Comparison of ENCODE assay signal across 26 cellular contexts in genomic region chr1:2570261-2570794, GRCh38. TPM values are rescaled to one million over a fixed set of nuclear protein-coding genes. Genes with fewer than 3 reads are reported as not detected.
A peak's percentile ranks its signal among the peaks of the same experiment; 100 is the strongest.
DNase-seq lines count a peak whose midpoint lies in the region; ATAC-seq and TF ChIP-seq lines count a peak whose summit lies in the region.
"Had no signal": no experiment of that assay in that cellular context is flagged by ENCODE, and none has a peak within 500 bp of the region (broad histone marks: within the 10 kb centered on the region; RNA-seq: fewer than 3 reads in every experiment).

No MANE protein-coding gene starts in this region.

- H3K4me1 ChIP-seq in right cardiac atrium (ENCODE audit: control insufficient read depth, insufficient read depth, low read length), result no peaks in the 10 kb centered on the region
- H3K4me1 ChIP-seq in heart right ventricle, result peaks cover 0 to under 1% (median 0%) of the 10 kb centered on the region in 9 donors
- no peaks in the 10 kb centered on the region for H3K4me1 ChIP-seq in neural progenitor cell
- H3K4me1 ChIP-seq in body of pancreas, result no peaks in the 10 kb centered on the region
- H3K4me1 ChIP-seq: HAP-1 had no signal

- no peak overlapping the region for H3K27ac ChIP-seq in right cardiac atrium (ENCODE audit: low read length)
- no peak overlapping the region for H3K27ac ChIP-seq in heart right ventricle
- no peak overlapping the region for H3K27ac ChIP-seq in neural progenitor cell
- H3K27ac ChIP-seq in body of pancreas, result no peak overlapping the region
- H3K27ac ChIP-seq: HL-60, RWPE1, SK-N-MC had no signal

- no peaks in the 10 kb centered on the region for H3F3A ChIP-seq in neural progenitor cell (ENCODE audit: low read depth)

- TF ChIP-seq CTCF in heart right ventricle (IDR thresholded peaks at IDR 0.05), result no peak
- TF ChIP-seq CTCF in neural progenitor cell (IDR thresholded peaks at IDR 0.05), result no peak
- no peak for TF ChIP-seq CTCF in body of pancreas (IDR thresholded peaks at IDR 0.05)

- H4K20me1 ChIP-seq in neural progenitor cell (ENCODE audit: low read depth), result no peaks in the 10 kb centered on the region

- no peak overlapping the region for H2AFZ ChIP-seq in neural progenitor cell (replicated peaks)

- peaks cover 14% of the 10 kb centered on the region for H3K9me3 Mint-ChIP-seq in neural progenitor cell
- H3K9me3 Mint-ChIP-seq: CD4-positive, alpha-beta T cell had no signal

- no peak for ATAC-seq in right cardiac atrium
- no peak for ATAC-seq in heart right ventricle
- no peak for ATAC-seq in HG02678 (IDR thresholded peaks at IDR 0.05; ENCODE audit: unreplicated experiment)
- no peak for ATAC-seq in body of pancreas
- ATAC-seq: GM12878 had no signal

- H3K79me2 ChIP-seq in neural progenitor cell (ENCODE audit: low read depth), result no peaks in the 10 kb centered on the region

- H3K27me3 Mint-ChIP-seq in neural progenitor cell (ENCODE audit: insufficient read depth, low read depth), result peaks cover 6% of the 10 kb centered on the region
- H3K27me3 Mint-ChIP-seq: CD4-positive, alpha-beta T cell had no signal

- no peak overlapping the region for H3K4me3 ChIP-seq in right cardiac atrium (ENCODE audit: low read length)
- no peak overlapping the region for H3K4me3 ChIP-seq in heart right ventricle
- no peak overlapping the region for H3K4me3 ChIP-seq in neural progenitor cell
- no peak overlapping the region for H3K4me3 ChIP-seq in body of pancreas
- H3K4me3 ChIP-seq: GM12878, HAP-1, K562, SK-N-MC had no signal

- DNase-seq in right cardiac atrium, result peak in 2 of 3 donors; percentile 9 to 19
- no peak for DNase-seq in heart right ventricle
- DNase-seq in cerebellar cortex (ENCODE audit: low spot score), result peak; percentile 22
- no peak for DNase-seq in neural progenitor cell (ENCODE audit: low spot score)
- no peak for DNase-seq in body of pancreas
- DNase-seq in hepatic stellate cell (ENCODE audit: low spot score), result no peak
- DNase-seq: CD4-positive, alpha-beta T cell; COR-L47; DMS79; MM.1S; NCI-H1092; NCI-H1436; NCI-H187 treated with DMSO at 0.1 percent for 48 hours; NCI-H2227 treated with DMSO at 0.1 percent for 48 hours; NCI-H510A treated with DMSO at 0.1 percent for 48 hours; NCI-H748 treated with DMSO at 0.1 percent for 48 hours; SHP77 treated with DMSO at 0.1 percent for 48 hours had no signal

- no peaks in the 10 kb centered on the region for H3K4me1 Mint-ChIP-seq in neural progenitor cell

- H3K9me3 ChIP-seq in right cardiac atrium (ENCODE audit: control insufficient read depth, low read length) (no peaks in the 10 kb centered on the region), heart right ventricle (peaks cover 0 to 11% (median 0%) of the 10 kb centered on the region in 11 donors), neural progenitor cell (ENCODE audit: low read depth) (no peaks in the 10 kb centered on the region), body of pancreas (no peaks in the 10 kb centered on the region)

- no peaks in the 10 kb centered on the region for H3K27me3 ChIP-seq in right cardiac atrium (ENCODE audit: control insufficient read depth, insufficient read depth)
- H3K27me3 ChIP-seq in heart right ventricle, result peaks cover 0 to 13% (median 0%) of the 10 kb centered on the region in 7 donors
- H3K27me3 ChIP-seq in neural progenitor cell, result no peaks in the 10 kb centered on the region
- H3K27me3 ChIP-seq in body of pancreas, result no peaks in the 10 kb centered on the region

- WGBS in right cardiac atrium, result 86% methylated on average over 19 of the region's 19 CpGs
- WGBS in heart right ventricle, 2 donors, result 88% methylated on average over 19 of the region's 19 CpGs
- 76 to 79% methylated on average over 11 to 19 of the region's 19 CpGs for WGBS in body of pancreas, 2 donors

- H3K4me3 Mint-ChIP-seq in neural progenitor cell, result no peak overlapping the region
- H3K4me3 Mint-ChIP-seq: CD4-positive, alpha-beta T cell had no signal

- intact Hi-C loops in right cardiac atrium (cut with DNase I), result no loop called here
- intact Hi-C loops in heart right ventricle (cut with DNase I), result no loop called here
- intact Hi-C loops in body of pancreas (cut with DNase I), result no loop called here

- no peaks in the 10 kb centered on the region for H3K36me3 ChIP-seq in heart right ventricle
- H3K36me3 ChIP-seq in neural progenitor cell, result no peaks in the 10 kb centered on the region
- H3K36me3 ChIP-seq in body of pancreas (replicated peaks in 1 of 2; ENCODE audit: insufficient read depth in 1 of 2, low read depth in 2 of 2), result no peaks in the 10 kb centered on the region
- H3K36me3 ChIP-seq: HAP-1 had no signal

- no peak for TF ChIP-seq POLR2A in body of pancreas (IDR thresholded peaks at IDR 0.05)

- H3K9ac ChIP-seq in neural progenitor cell, result no peak overlapping the region

- H3K36me3 Mint-ChIP-seq in neural progenitor cell, result no peaks in the 10 kb centered on the region

- peak overlapping the region; percentile 42 for H3K27ac Mint-ChIP-seq in neural progenitor cell
- H3K27ac Mint-ChIP-seq: CD4-positive, alpha-beta T cell had no signal

- no peak overlapping the region for H3K4me2 ChIP-seq in neural progenitor cell

RNA-seq across cellular contexts. Expression of gene TNFRSF14, which starts 14.2 kb away (rescaled TPM):
- total RNA-seq in right cardiac atrium (10 to 100 TPM; 17.6 to 25.5 (median 21.8) TPM), heart right ventricle (10 to 100 TPM in 7 of 10 donors, 1 to 10 TPM in 3; 7.5 to 43.8 (median 13.0) TPM), neural progenitor cell (ENCODE audit: low replicate concordance) (0.65 TPM in 1 of 2 replicates, not detected in the other), body of pancreas (10 to 100 TPM; 25.9 to 58.3 TPM)
- polyA plus RNA-seq in right cardiac atrium (27.6 TPM), heart right ventricle (10 to 100 TPM; 19.3 to 59.6 TPM)

RNA-seq across cellular contexts. Expression of gene PRXL2B, which starts 16.2 kb away (rescaled TPM):
- total RNA-seq in right cardiac atrium (10 to 100 TPM in 2 of 4 donors, 1 to 10 TPM in 2; 8.0 to 11.8 (median 10.4) TPM), heart right ventricle (10 to 100 TPM in 1 of 10 donors, 1 to 10 TPM in 9; 3.7 to 10.3 (median 5.3) TPM), neural progenitor cell (ENCODE audit: low replicate concordance) (10.0 and 29.6 TPM in 2 replicates), body of pancreas (1 to 10 TPM; 5.6 to 8.8 TPM)
- polyA plus RNA-seq in right cardiac atrium (9.3 TPM), heart right ventricle (10 to 100 TPM in 1 of 2 donors, 1 to 10 TPM in 1; 6.8 to 12.0 TPM)

RNA-seq across cellular contexts. Expression of gene HES5, which starts 40.3 kb away (rescaled TPM):
- total RNA-seq in right cardiac atrium (1 to 10 TPM in 2 of 4 donors, under 1 TPM in 2; 0.61 to 1.8 (median 1.2) TPM), heart right ventricle (1 to 10 TPM in 6 of 10 donors, under 1 TPM in 3, not detected in 1; 0.51 to 3.1 (median 1.4) TPM), neural progenitor cell (ENCODE audit: low replicate concordance) (6.4 and 28.2 TPM in 2 replicates), body of pancreas (not detected)
- polyA plus RNA-seq in right cardiac atrium (0.52 TPM), heart right ventricle (1 to 10 TPM; 1.0 to 1.1 TPM)
- total RNA-seq: CD4-positive, alpha-beta T cell; HepG2; K562; LHCN-M2 had no signal
- polyA plus RNA-seq: HepG2, K562 had no signal

RNA-seq across cellular contexts. Expression of gene PANK4, which starts 43.9 kb away (rescaled TPM):
- total RNA-seq in right cardiac atrium (10 to 100 TPM; 35.2 to 51.3 (median 45.1) TPM), heart right ventricle (10 to 100 TPM; 29.8 to 56.4 (median 35.2) TPM), neural progenitor cell (ENCODE audit: low replicate concordance) (30.6 and 53.9 TPM in 2 replicates), body of pancreas (10 to 100 TPM; 13.7 to 31.3 TPM)
- polyA plus RNA-seq in right cardiac atrium (38.7 TPM), heart right ventricle (10 to 100 TPM; 26.1 to 35.6 TPM)

Comparison
In these comparisons a context has a peak if more than half of its experiments do, and no peak if none do; other contexts are left out.
1. DNase-seq: peak in right cardiac atrium (2 of 3) and cerebellar cortex (single experiment); none in heart right ventricle (0 of 2), neural progenitor cell (single experiment), body of pancreas (0 of 4) and hepatic stellate cell (single experiment).